In genomic region chr5:65163698-65164097, GRCh38 we compare ENCODE assay signal across 2 cellular contexts.
TF ChIP-seq lines count a peak whose summit lies in the region.

No MANE protein-coding gene starts in this region.

TF ChIP-seq in SK-N-SH, 30 proteins besides CTCF, POLR2A, EP300 and RAD21 (continued from another document):
- TF ChIP-seq, protein P1, sequence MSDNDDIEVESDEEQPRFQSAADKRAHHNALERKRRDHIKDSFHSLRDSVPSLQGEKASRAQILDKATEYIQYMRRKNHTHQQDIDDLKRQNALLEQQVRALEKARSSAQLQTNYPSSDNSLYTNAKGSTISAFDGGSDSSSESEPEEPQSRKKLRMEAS (IDR thresholded peaks at IDR 0.05; ENCODE audit: low read depth), result no peak
- TF ChIP-seq, protein P2, sequence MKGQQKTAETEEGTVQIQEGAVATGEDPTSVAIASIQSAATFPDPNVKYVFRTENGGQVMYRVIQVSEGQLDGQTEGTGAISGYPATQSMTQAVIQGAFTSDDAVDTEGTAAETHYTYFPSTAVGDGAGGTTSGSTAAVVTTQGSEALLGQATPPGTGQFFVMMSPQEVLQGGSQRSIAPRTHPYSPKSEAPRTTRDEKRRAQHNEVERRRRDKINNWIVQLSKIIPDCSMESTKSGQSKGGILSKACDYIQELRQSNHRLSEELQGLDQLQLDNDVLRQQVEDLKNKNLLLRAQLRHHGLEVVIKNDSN (IDR thresholded peaks at IDR 0.05; ENCODE audit: borderline replicate concordance, low read depth), result no peak
- TF ChIP-seq CHD2 (IDR thresholded peaks at IDR 0.05; ENCODE audit: low read length, partially characterized antibody), result no peak
- TF ChIP-seq GATA2 (CRISPR knock-in tag; IDR thresholded peaks at IDR 0.05), result no peak
- TF ChIP-seq, protein P3, sequence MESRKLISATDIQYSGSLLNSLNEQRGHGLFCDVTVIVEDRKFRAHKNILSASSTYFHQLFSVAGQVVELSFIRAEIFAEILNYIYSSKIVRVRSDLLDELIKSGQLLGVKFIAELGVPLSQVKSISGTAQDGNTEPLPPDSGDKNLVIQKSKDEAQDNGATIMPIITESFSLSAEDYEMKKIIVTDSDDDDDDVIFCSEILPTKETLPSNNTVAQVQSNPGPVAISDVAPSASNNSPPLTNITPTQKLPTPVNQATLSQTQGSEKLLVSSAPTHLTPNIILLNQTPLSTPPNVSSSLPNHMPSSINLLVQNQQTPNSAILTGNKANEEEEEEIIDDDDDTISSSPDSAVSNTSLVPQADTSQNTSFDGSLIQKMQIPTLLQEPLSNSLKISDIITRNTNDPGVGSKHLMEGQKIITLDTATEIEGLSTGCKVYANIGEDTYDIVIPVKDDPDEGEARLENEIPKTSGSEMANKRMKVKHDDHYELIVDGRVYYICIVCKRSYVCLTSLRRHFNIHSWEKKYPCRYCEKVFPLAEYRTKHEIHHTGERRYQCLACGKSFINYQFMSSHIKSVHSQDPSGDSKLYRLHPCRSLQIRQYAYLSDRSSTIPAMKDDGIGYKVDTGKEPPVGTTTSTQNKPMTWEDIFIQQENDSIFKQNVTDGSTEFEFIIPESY (IDR thresholded peaks at IDR 0.05; ENCODE audit: borderline replicate concordance, low read depth), result no peak
- TF ChIP-seq MXI1 (IDR thresholded peaks at IDR 0.05; ENCODE audit: low read depth, low read length), result no peak
- TF ChIP-seq, protein P4, sequence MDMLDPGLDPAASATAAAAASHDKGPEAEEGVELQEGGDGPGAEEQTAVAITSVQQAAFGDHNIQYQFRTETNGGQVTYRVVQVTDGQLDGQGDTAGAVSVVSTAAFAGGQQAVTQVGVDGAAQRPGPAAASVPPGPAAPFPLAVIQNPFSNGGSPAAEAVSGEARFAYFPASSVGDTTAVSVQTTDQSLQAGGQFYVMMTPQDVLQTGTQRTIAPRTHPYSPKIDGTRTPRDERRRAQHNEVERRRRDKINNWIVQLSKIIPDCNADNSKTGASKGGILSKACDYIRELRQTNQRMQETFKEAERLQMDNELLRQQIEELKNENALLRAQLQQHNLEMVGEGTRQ (IDR thresholded peaks at IDR 0.05; ENCODE audit: borderline replicate concordance, low read depth, low read length), result no peak
- TF ChIP-seq FOXJ3 (CRISPR knock-in tag; IDR thresholded peaks at IDR 0.05), result no peak
- TF ChIP-seq TCF12 (IDR thresholded peaks at IDR 0.05), result peak; percentile 54
- TF ChIP-seq FOXM1 (IDR thresholded peaks at IDR 0.05; ENCODE audit: low read depth), result no peak
- TF ChIP-seq, protein P5, sequence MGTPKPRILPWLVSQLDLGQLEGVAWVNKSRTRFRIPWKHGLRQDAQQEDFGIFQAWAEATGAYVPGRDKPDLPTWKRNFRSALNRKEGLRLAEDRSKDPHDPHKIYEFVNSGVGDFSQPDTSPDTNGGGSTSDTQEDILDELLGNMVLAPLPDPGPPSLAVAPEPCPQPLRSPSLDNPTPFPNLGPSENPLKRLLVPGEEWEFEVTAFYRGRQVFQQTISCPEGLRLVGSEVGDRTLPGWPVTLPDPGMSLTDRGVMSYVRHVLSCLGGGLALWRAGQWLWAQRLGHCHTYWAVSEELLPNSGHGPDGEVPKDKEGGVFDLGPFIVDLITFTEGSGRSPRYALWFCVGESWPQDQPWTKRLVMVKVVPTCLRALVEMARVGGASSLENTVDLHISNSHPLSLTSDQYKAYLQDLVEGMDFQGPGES (IDR thresholded peaks at IDR 0.05; ENCODE audit: low read depth, low read length), result no peak
- no peak for TF ChIP-seq NRF1 (IDR thresholded peaks at IDR 0.05; ENCODE audit: low read depth, low read length)
- TF ChIP-seq, protein P6, sequence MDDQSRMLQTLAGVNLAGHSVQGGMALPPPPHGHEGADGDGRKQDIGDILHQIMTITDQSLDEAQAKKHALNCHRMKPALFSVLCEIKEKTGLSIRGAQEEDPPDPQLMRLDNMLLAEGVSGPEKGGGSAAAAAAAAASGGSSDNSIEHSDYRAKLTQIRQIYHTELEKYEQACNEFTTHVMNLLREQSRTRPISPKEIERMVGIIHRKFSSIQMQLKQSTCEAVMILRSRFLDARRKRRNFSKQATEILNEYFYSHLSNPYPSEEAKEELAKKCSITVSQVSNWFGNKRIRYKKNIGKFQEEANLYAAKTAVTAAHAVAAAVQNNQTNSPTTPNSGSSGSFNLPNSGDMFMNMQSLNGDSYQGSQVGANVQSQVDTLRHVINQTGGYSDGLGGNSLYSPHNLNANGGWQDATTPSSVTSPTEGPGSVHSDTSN (IDR thresholded peaks at IDR 0.05), result 0 out of 2 replicates have a peak, but pooled peaks have one; percentile 34
- TF ChIP-seq RXRA (IDR thresholded peaks at IDR 0.05; ENCODE audit: borderline replicate concordance, low read depth), result no peak
- no peak for TF ChIP-seq SMC3 (IDR thresholded peaks at IDR 0.05; ENCODE audit: low read depth, low read length)

TF ChIP-seq in SK-N-SH treated with all-trans-retinoic acid at 6 μM for 48 hours, 23 proteins besides CTCF, POLR2A, EP300 and RAD21 (continued from another document):
- TF ChIP-seq TSHZ2 (CRISPR knock-in tag; IDR thresholded peaks at IDR 0.05), result no peak
- no peak for TF ChIP-seq ESRRG (CRISPR knock-in tag; IDR thresholded peaks at IDR 0.05)
- no peak for TF ChIP-seq ISL1 (CRISPR knock-in tag; IDR thresholded peaks at IDR 0.05)
- TF ChIP-seq CSRNP3 (CRISPR knock-in tag; IDR thresholded peaks at IDR 0.05), result no peak
- TF ChIP-seq POU6F1 (CRISPR knock-in tag; IDR thresholded peaks at IDR 0.05; ENCODE audit: borderline replicate concordance, low read depth), result no peak
- TF ChIP-seq CREB5 (CRISPR knock-in tag; IDR thresholded peaks at IDR 0.05; ENCODE audit: low read depth), result no peak
- no peak for TF ChIP-seq ZNF8 (CRISPR knock-in tag; IDR thresholded peaks at IDR 0.05)
- no peak for TF ChIP-seq ZFP30 (CRISPR knock-in tag; IDR thresholded peaks at IDR 0.05)
- no peak for TF ChIP-seq TCF4 (CRISPR knock-in tag; IDR thresholded peaks at IDR 0.05; ENCODE audit: borderline replicate concordance)
- no peak for TF ChIP-seq CSDC2 (CRISPR knock-in tag; IDR thresholded peaks at IDR 0.05)
- no peak for TF ChIP-seq ARNTL (CRISPR knock-in tag; IDR thresholded peaks at IDR 0.05; ENCODE audit: borderline replicate concordance, low read depth)
- no peak for TF ChIP-seq ZC3H10 (CRISPR knock-in tag; IDR thresholded peaks at IDR 0.05)
- no peak for TF ChIP-seq BACH2 (CRISPR knock-in tag; IDR thresholded peaks at IDR 0.05; ENCODE audit: borderline replicate concordance)
- no peak for TF ChIP-seq GLIS3 (CRISPR knock-in tag; IDR thresholded peaks at IDR 0.05)
